In the genomic region with DNA sequence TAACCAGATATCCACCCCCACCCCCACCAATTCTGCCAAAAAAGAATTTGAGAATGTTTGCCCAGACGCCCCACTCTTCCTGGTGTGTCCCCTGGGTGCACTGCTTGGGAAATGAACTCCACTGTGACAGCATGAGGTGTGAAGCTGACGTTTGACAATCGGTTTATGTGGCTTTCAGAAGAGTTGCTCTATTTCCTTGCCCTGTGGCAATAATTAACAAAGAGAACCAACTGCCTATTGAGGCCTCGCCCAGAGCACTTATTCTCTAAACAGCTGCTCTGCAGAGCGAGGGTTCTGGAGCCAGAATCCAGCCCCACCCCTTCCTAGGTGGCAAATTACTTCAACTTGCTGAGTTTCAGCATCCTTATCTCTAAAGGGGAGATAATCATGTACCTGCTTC, we compare ENCODE assay signal across 14 cellular contexts.
DNase-seq lines count a peak whose midpoint lies in the region; ATAC-seq and TF ChIP-seq lines count a peak whose summit lies in the region.
"Had no signal": no experiment of that assay in that cellular context is flagged by ENCODE, and none has a peak within 500 bp of the region (broad histone marks: within the 10 kb centered on the region; RNA-seq: fewer than 3 reads in every experiment).

No MANE protein-coding gene starts in this region.

- H3K4me2 ChIP-seq in trophoblast cell (ENCODE audit: low read length) = no peak overlapping the region

- POLR2A ChIA-PET in WTC11 (lab: Charles Lee) = no interaction called here

- WGBS in trophoblast cell (ENCODE audit: extremely low coverage, insufficient coverage, insufficient read length) = no CpG with 5 or more reads among the region's 5 CpGs

- H2AFZ ChIP-seq in trophoblast cell (ENCODE audit: insufficient read depth, low read length, poor library complexity) = no peak overlapping the region

- TF ChIP-seq CTCF in HFFc6 (IDR thresholded peaks at IDR 0.05) (no peak), WTC11 (IDR thresholded peaks at IDR 0.05) (no peak)

- H3K4me3 Mint-ChIP-seq in HFFc6 (no peak overlapping the region), WTC11 (no peak overlapping the region)
- H3K4me3 Mint-ChIP-seq: immature natural killer cell; stimulated activated naive B cell treated with anti-CD40 and anti-IgM and Interleukin-4, amounts not matched to agents 10 μg/mL and 1 μg/mL and 100 μg/mL, for 72 hours had no signal

- H3K36me3 Mint-ChIP-seq in HFFc6 (ENCODE audit: low read depth) (no peaks in the 10 kb centered on the region), WTC11 (no peaks in the 10 kb centered on the region)
- H3K36me3 Mint-ChIP-seq: immature natural killer cell; stimulated activated naive B cell treated with anti-CD40 and anti-IgM and Interleukin-4, amounts not matched to agents 10 μg/mL and 1 μg/mL and 100 μg/mL, for 72 hours had no signal

- no peak overlapping the region for H4K91ac ChIP-seq in trophoblast cell (ENCODE audit: low read depth, low read length)

- H3K27me3 Mint-ChIP-seq in HFFc6 (ENCODE audit: insufficient read depth) = peaks cover 16% of the 10 kb centered on the region
- peaks cover 2% of the 10 kb centered on the region; the same call in 1 of the 2 replicates for H3K27me3 Mint-ChIP-seq in WTC11 (ENCODE audit: low read depth)

- H3K27me3 ChIP-seq in trophoblast cell (ENCODE audit: insufficient read depth, low read length) = no peaks in the 10 kb centered on the region

- H3K23ac ChIP-seq in trophoblast cell (ENCODE audit: low read length) = no peak overlapping the region

- no peak overlapping the region for H3K14ac ChIP-seq in trophoblast cell (ENCODE audit: low read length)

- H3K4me3 ChIP-seq in trophoblast cell (ENCODE audit: low read depth, low read length) = no peak overlapping the region

- H2BK12ac ChIP-seq in trophoblast cell (ENCODE audit: low read length) = no peak overlapping the region

- H3K4me1 ChIP-seq in trophoblast cell (ENCODE audit: control insufficient read depth in 1 of 2, insufficient read depth in 2 of 2, low read length in 2 of 2) = no peaks in the 10 kb centered on the region

- no peaks in the 10 kb centered on the region for H3K9me3 Mint-ChIP-seq in HFFc6
- H3K9me3 Mint-ChIP-seq in WTC11 = no peaks in the 10 kb centered on the region
- H3K9me3 Mint-ChIP-seq: immature natural killer cell; stimulated activated naive B cell treated with anti-CD40 and anti-IgM and Interleukin-4, amounts not matched to agents 10 μg/mL and 1 μg/mL and 100 μg/mL, for 72 hours had no signal

- H4K8ac ChIP-seq in trophoblast cell (ENCODE audit: low read depth, low read length) = no peak overlapping the region

- H2AK5ac ChIP-seq in trophoblast cell (ENCODE audit: low read length) = no peak overlapping the region

- H3K4me1 Mint-ChIP-seq in HFFc6 (ENCODE audit: low read depth) = no peaks in the 10 kb centered on the region
- peaks cover 22% of the 10 kb centered on the region for H3K4me1 Mint-ChIP-seq in WTC11
- H3K4me1 Mint-ChIP-seq: immature natural killer cell; stimulated activated naive B cell treated with anti-CD40 and anti-IgM and Interleukin-4, amounts not matched to agents 10 μg/mL and 1 μg/mL and 100 μg/mL, for 72 hours had no signal

- H3K9ac ChIP-seq in trophoblast cell (ENCODE audit: low read length) = no peak overlapping the region

- H4K12ac ChIP-seq in trophoblast cell (ENCODE audit: low read depth, low read length) = no peak overlapping the region

- CTCF ChIA-PET in WTC11 (lab: Charles Lee) = interaction anchor here (0.6 kb wide), 1 partner anchor 26 kb away, joined by 3 read pairs; no protein-coding TSS in a partner anchor

- H3K4ac ChIP-seq in trophoblast cell (ENCODE audit: low read depth, low read length) = no peak overlapping the region

- H3K79me2 ChIP-seq in trophoblast cell (ENCODE audit: control insufficient read depth, insufficient read depth, low read length, poor library complexity) = no peaks in the 10 kb centered on the region

- H2BK5ac ChIP-seq in trophoblast cell (ENCODE audit: low read depth, low read length, poor library complexity) = no peak overlapping the region

- no peak overlapping the region for H3K27ac ChIP-seq in trophoblast cell (ENCODE audit: low read depth, low read length)

- no peaks in the 10 kb centered on the region for H3K9me3 ChIP-seq in trophoblast cell (ENCODE audit: insufficient read depth, low read depth, low read length)

- ATAC-seq in GM19025 (IDR thresholded peaks at IDR 0.05; ENCODE audit: low read depth, unreplicated experiment) = peak; percentile 96
- peak; percentile 72 for ATAC-seq in HG03097 (IDR thresholded peaks at IDR 0.05; ENCODE audit: low FRiP score, unreplicated experiment)
- ATAC-seq in WTC11 = no peak
- ATAC-seq: stimulated activated naive B cell treated with anti-CD40 and anti-IgM and Interleukin-4, amounts not matched to agents 10 μg/mL and 1 μg/mL and 100 μg/mL, for 72 hours had no signal

- no peak overlapping the region for H3K18ac ChIP-seq in trophoblast cell (ENCODE audit: low read length)

- no peak overlapping the region for H2BK120ac ChIP-seq in trophoblast cell (ENCODE audit: insufficient read depth, low read length, poor library complexity)

- H3K79me1 ChIP-seq in trophoblast cell (ENCODE audit: low read length) = no peaks in the 10 kb centered on the region

- H3K36me3 ChIP-seq in trophoblast cell (ENCODE audit: control insufficient read depth in 1 of 2, insufficient read depth in 2 of 2, low read length in 2 of 2) = no peaks in the 10 kb centered on the region

- H3K27ac Mint-ChIP-seq in HFFc6 = no peak overlapping the region
- no peak overlapping the region for H3K27ac Mint-ChIP-seq in WTC11
- H3K27ac Mint-ChIP-seq: immature natural killer cell had no signal

- peak; percentile 57 for DNase-seq in COR-L47 (lab: John Stamatoyannopoulos, UW)
- peak; percentile 82 for DNase-seq in NCI-H2171 (lab: John Stamatoyannopoulos, UW)
- no peak for DNase-seq in HFFc6
- no peak for DNase-seq in LoVo (ENCODE audit: low spot score)
- DNase-seq in trophoblast cell = no peak
- DNase-seq in WTC11 (ENCODE audit: low spot score) = no peak
- DNase-seq: activated CD4-positive, CD25-positive, alpha-beta regulatory T cell treated with anti-CD3 and anti-CD28 coated beads, Interleukin-2, amount 50 U/mL, for 72 hours; amygdala; cortex of kidney; EL; immature natural killer cell; stimulated activated naive B cell treated with anti-CD40 and anti-IgM and Interleukin-4, amounts not matched to agents 10 μg/mL and 1 μg/mL and 100 μg/mL, for 72 hours had no signal

TF ChIP-seq in WTC11, 78 proteins besides CTCF, POLR2A, EP300 and RAD21:
- TF ChIP-seq, protein P1, sequence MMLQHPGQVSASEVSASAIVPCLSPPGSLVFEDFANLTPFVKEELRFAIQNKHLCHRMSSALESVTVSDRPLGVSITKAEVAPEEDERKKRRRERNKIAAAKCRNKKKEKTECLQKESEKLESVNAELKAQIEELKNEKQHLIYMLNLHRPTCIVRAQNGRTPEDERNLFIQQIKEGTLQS (CRISPR knock-in tag; conservative IDR thresholded peaks at IDR 0.05) = no peak
- TF ChIP-seq HMGA2 (CRISPR knock-in tag; IDR thresholded peaks at IDR 0.05) (no peak), NR1H2 (CRISPR knock-in tag; IDR thresholded peaks at IDR 0.05) (no peak), ZNF232 (CRISPR knock-in tag; IDR thresholded peaks at IDR 0.05) (no peak), NFATC4 (CRISPR knock-in tag; IDR thresholded peaks at IDR 0.05) (no peak)

Comparison
In these comparisons a context has a peak if more than half of its experiments do, and no peak if none do; other contexts are left out.
1. DNase-seq: peak in COR-L47 (single experiment) and NCI-H2171 (single experiment); none in HFFc6 (single experiment), LoVo (single experiment), trophoblast cell (0 of 2) and WTC11 (single experiment).